1 cellular context compared by ENCODE assay signal in genomic region chr1:39116868-39117728, GRCh38.
TF ChIP-seq lines count a peak whose summit lies in the region.

No MANE protein-coding gene starts in this region.

TF ChIP-seq in K562, 482 proteins besides CTCF, POLR2A, EP300 and RAD21 (continued from another document and continues in another):
- no peak for TF ChIP-seq ZNF407 (IDR thresholded peaks at IDR 0.05; ENCODE audit: low read depth)
- TF ChIP-seq, protein P1, sequence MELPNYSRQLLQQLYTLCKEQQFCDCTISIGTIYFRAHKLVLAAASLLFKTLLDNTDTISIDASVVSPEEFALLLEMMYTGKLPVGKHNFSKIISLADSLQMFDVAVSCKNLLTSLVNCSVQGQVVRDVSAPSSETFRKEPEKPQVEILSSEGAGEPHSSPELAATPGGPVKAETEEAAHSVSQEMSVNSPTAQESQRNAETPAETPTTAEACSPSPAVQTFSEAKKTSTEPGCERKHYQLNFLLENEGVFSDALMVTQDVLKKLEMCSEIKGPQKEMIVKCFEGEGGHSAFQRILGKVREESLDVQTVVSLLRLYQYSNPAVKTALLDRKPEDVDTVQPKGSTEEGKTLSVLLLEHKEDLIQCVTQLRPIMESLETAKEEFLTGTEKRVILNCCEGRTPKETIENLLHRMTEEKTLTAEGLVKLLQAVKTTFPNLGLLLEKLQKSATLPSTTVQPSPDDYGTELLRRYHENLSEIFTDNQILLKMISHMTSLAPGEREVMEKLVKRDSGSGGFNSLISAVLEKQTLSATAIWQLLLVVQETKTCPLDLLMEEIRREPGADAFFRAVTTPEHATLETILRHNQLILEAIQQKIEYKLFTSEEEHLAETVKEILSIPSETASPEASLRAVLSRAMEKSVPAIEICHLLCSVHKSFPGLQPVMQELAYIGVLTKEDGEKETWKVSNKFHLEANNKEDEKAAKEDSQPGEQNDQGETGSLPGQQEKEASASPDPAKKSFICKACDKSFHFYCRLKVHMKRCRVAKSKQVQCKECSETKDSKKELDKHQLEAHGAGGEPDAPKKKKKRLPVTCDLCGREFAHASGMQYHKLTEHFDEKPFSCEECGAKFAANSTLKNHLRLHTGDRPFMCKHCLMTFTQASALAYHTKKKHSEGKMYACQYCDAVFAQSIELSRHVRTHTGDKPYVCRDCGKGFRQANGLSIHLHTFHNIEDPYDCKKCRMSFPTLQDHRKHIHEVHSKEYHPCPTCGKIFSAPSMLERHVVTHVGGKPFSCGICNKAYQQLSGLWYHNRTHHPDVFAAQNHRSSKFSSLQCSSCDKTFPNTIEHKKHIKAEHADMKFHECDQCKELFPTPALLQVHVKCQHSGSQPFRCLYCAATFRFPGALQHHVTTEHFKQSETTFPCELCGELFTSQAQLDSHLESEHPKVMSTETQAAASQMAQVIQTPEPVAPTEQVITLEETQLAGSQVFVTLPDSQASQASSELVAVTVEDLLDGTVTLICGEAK (IDR thresholded peaks at IDR 0.05) = no peak
- TF ChIP-seq, protein P1 (CRISPR knock-in tag; IDR thresholded peaks at IDR 0.05) = no peak
- no peak for TF ChIP-seq AFF4 (CRISPR knock-in tag; IDR thresholded peaks at IDR 0.05)
- no peak for TF ChIP-seq TCF7L2 (IDR thresholded peaks at IDR 0.05; ENCODE audit: low read depth, low read length)
- no peak for TF ChIP-seq RNF2 (IDR thresholded peaks at IDR 0.05)
- TF ChIP-seq ZNF384 (IDR thresholded peaks at IDR 0.05; ENCODE audit: low read depth, low read length) = no peak
- peak in 1 of 2 experiments; percentile 35; a peak in 1 of 4 replicates for TF ChIP-seq ZNF639 (CRISPR knock-in tag; conservative IDR thresholded peaks at IDR 0.05 in 1 of 2, IDR thresholded peaks at IDR 0.05 in 1 of 2)
- no peak for TF ChIP-seq SRF (CRISPR knock-in tag; IDR thresholded peaks at IDR 0.05)
- TF ChIP-seq MAFF (IDR thresholded peaks at IDR 0.05; ENCODE audit: low read length) = peak; percentile 8; the same call in 1 of the 2 replicates
- TF ChIP-seq ZSCAN32 (CRISPR knock-in tag; IDR thresholded peaks at IDR 0.05) = no peak
- 0 out of 2 replicates have a peak, but pooled peaks have one; percentile 75 for TF ChIP-seq MTA3 (IDR thresholded peaks at IDR 0.05; ENCODE audit: borderline replicate concordance)
- peak; percentile 98 for TF ChIP-seq JUND (IDR thresholded peaks at IDR 0.05; ENCODE audit: borderline replicate concordance, low read depth, low read length)
- TF ChIP-seq JUND (tag; IDR thresholded peaks at IDR 0.05; ENCODE audit: borderline replicate concordance, low read depth, low read length) = peak; percentile 99
- no peak for TF ChIP-seq SETDB1 (IDR thresholded peaks at IDR 0.05; ENCODE audit: low read length)
- TF ChIP-seq ZFP91 (CRISPR knock-in tag; IDR thresholded peaks at IDR 0.05) = no peak
- TF ChIP-seq ZBTB33 (CRISPR knock-in tag; IDR thresholded peaks at IDR 0.05) = no peak
